8 cellular contexts compared by ENCODE assay signal in genomic region chr2:45169339-45170190, GRCh38.
DNase-seq lines count a peak whose midpoint lies in the region; ATAC-seq lines count a peak whose summit lies in the region.

No MANE protein-coding gene starts in this region.

- H3K14ac ChIP-seq in neuronal stem cell (ENCODE audit: low read length): peak overlapping the region; percentile 65

- H3K4me3 ChIP-seq in NT2/D1 (ENCODE audit: insufficient read length, low read depth): peak overlapping the region; percentile 51
- H3K4me3 ChIP-seq in esophagus (ENCODE audit: low read depth in 1 of 2, low read length in 2 of 2): peak overlapping the region; percentile 42 to 51
- peak overlapping the region in 1 of 2 donors; percentile 70 for H3K4me3 ChIP-seq in neuronal stem cell (ENCODE audit: low read length in 2 of 2)

- peak overlapping the region; percentile 91 for H2AFZ ChIP-seq in neuronal stem cell (ENCODE audit: low read length)

- H3K27me3 ChIP-seq in NT2/D1 (ENCODE audit: insufficient read depth, insufficient read length): peaks cover 57% of the 10 kb centered on the region
- H3K27me3 ChIP-seq in esophagus (ENCODE audit: control insufficient read depth in 1 of 2, insufficient read depth in 2 of 2, low read length in 2 of 2): peaks cover 6 to 7% of the 10 kb centered on the region in 2 donors
- peaks cover 21 to 98% (median 53%) of the 10 kb centered on the region in 3 experiments for H3K27me3 ChIP-seq in neuronal stem cell (ENCODE audit: control insufficient read depth in 3 of 3, insufficient read depth in 3 of 3, low read depth in 1 of 3, low read length in 3 of 3)

- peak overlapping the region; percentile 31 for H2BK15ac ChIP-seq in neuronal stem cell (ENCODE audit: low read length)

- no peaks in the 10 kb centered on the region for H3K79me1 ChIP-seq in neuronal stem cell (ENCODE audit: low read depth, low read length)

- H3K4me2 ChIP-seq in neuronal stem cell (ENCODE audit: insufficient read depth, low read length, poor library complexity, severe bottlenecking): peak overlapping the region; percentile 91

- H3K4me1 ChIP-seq in NT2/D1 (ENCODE audit: insufficient read depth, insufficient read length) (no peaks in the 10 kb centered on the region), esophagus (ENCODE audit: control insufficient read depth in 2 of 2, insufficient read depth in 2 of 2, low read length in 1 of 2) (peaks cover 3 to 11% of the 10 kb centered on the region in 2 donors), neuronal stem cell (ENCODE audit: control insufficient read depth in 2 of 2, insufficient read depth in 1 of 2, low read depth in 1 of 2, low read length in 2 of 2) (peaks cover 0 to 7% of the 10 kb centered on the region in 2 donors)

- H3K9ac ChIP-seq in NT2/D1 (ENCODE audit: insufficient read length, low read depth): peak overlapping the region; percentile 79
- peak overlapping the region; percentile 36 for H3K9ac ChIP-seq in neuronal stem cell (ENCODE audit: low read depth, low read length, poor library complexity)

- no peak overlapping the region for H4K8ac ChIP-seq in neuronal stem cell (ENCODE audit: low read depth, low read length)

- H3K9me3 ChIP-seq in NT2/D1 (ENCODE audit: insufficient read depth, low read length): no peaks in the 10 kb centered on the region
- H3K9me3 ChIP-seq in esophagus (ENCODE audit: control insufficient read depth in 2 of 2, insufficient read depth in 1 of 2, low read depth in 1 of 2, low read length in 1 of 2): peaks cover 0 to 3% of the 10 kb centered on the region in 2 donors
- no peaks in the 10 kb centered on the region for H3K9me3 ChIP-seq in neuronal stem cell (replicated peaks in 1 of 2; ENCODE audit: control insufficient read depth in 2 of 2, insufficient read depth in 1 of 2, low read depth in 1 of 2, low read length in 2 of 2)

- no peak overlapping the region for H4K91ac ChIP-seq in neuronal stem cell (ENCODE audit: low read depth, low read length, poor library complexity)

- H2AK5ac ChIP-seq in neuronal stem cell (ENCODE audit: low read depth, low read length): no peak overlapping the region

- DNase-seq in NCI-H82 (lab: John Stamatoyannopoulos, UW) (peak; percentile 47), NCI-H82 treated with DMSO at 0.1 percent for 48 hours (lab: John Stamatoyannopoulos, UW; ENCODE audit: unreplicated experiment) (no peak), NT2/D1 (ENCODE audit: low read depth, low spot score) (no peak), neuronal stem cell (ENCODE audit: low spot score) (peak; percentile 36)

- H3K36me3 ChIP-seq in NT2/D1 (ENCODE audit: insufficient read depth, insufficient read length, low read length) (no peaks in the 10 kb centered on the region), esophagus (ENCODE audit: control insufficient read depth in 2 of 2, insufficient read depth in 2 of 2, low read length in 1 of 2) (no peaks in the 10 kb centered on the region), neuronal stem cell (replicated peaks in 1 of 2; ENCODE audit: control insufficient read depth in 2 of 2, insufficient read depth in 2 of 2, low read length in 2 of 2) (no peaks in the 10 kb centered on the region)

- 1 to 2% methylated on average over 84 to 95 of the region's 95 CpGs for WGBS in esophagus, 2 donors
- no CpG with 5 or more reads among the region's 95 CpGs for WGBS in neuronal stem cell (ENCODE audit: extremely low coverage in 2 of 2, insufficient read length in 2 of 2, insufficient replicate concordance in 1 of 2), 2 donors

- H3K23ac ChIP-seq in neuronal stem cell (ENCODE audit: low read depth, low read length, poor library complexity): peak overlapping the region; percentile 82

- H2BK12ac ChIP-seq in neuronal stem cell (ENCODE audit: low read length): no peak overlapping the region

- H2BK5ac ChIP-seq in neuronal stem cell (ENCODE audit: low read length): no peak overlapping the region

- no peak overlapping the region for H3K27ac ChIP-seq in esophagus (ENCODE audit: low read depth in 2 of 2, low read length in 1 of 2)
- no peak overlapping the region for H3K27ac ChIP-seq in neuronal stem cell (replicated peaks; ENCODE audit: low read length)

- H3K4ac ChIP-seq in neuronal stem cell (ENCODE audit: low read length): no peak overlapping the region

- peak overlapping the region; percentile 90 for H3K18ac ChIP-seq in neuronal stem cell (ENCODE audit: low read length)

- ATAC-seq in GM21447 (IDR thresholded peaks at IDR 0.05; ENCODE audit: unreplicated experiment): no peak
- no peak for ATAC-seq in GM18502 (IDR thresholded peaks at IDR 0.05; ENCODE audit: poor library complexity, unreplicated experiment)
- ATAC-seq in HG03442 (IDR thresholded peaks at IDR 0.05; ENCODE audit: unreplicated experiment): no peak

- H2BK120ac ChIP-seq in neuronal stem cell (ENCODE audit: low read depth, low read length): peak overlapping the region; percentile 47

Comparison
In these comparisons a context has a peak if more than half of its experiments do, and no peak if none do; other contexts are left out.
1. DNase-seq: peak in NCI-H82 (single experiment) and neuronal stem cell (single experiment); none in NCI-H82 treated with DMSO at 0.1 percent for 48 hours (single experiment) and NT2/D1 (single experiment).